In the genomic region with DNA sequence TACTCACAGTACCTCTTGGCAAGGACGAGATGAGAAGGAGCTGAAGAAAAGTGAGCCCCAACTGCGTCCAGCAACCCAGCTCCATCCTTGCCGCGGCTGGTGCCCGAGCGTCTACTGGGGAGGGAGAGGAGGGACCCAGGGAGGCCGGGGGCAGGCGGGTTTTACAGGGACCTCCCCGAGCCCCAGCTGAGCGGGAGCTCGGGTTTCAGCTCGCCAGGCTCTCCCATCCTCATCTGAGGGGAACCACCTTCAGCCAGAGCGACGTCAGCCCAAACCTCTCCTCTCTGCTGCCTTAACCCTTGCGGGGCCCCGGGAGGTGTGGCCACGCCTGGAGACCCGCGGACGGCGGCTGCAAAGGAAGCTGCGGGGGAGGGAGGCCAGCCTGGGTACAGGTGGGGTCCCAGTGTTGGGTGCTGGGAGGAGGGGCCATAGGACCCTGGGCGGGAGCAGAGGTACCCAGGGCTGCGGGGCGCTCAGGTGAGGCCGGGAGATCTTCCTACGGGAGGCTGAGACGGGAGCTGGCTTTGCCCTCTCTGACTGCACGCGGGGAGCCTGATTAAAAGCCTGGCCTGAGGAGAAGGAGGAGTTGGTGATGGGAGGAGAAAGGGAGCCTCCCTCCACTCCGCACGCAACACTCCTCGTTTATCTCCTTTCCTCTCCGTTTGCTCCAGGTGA, we compare ENCODE assay signal across 2 cellular contexts.
TF ChIP-seq lines count a peak whose summit lies in the region.

A gene with protein sequence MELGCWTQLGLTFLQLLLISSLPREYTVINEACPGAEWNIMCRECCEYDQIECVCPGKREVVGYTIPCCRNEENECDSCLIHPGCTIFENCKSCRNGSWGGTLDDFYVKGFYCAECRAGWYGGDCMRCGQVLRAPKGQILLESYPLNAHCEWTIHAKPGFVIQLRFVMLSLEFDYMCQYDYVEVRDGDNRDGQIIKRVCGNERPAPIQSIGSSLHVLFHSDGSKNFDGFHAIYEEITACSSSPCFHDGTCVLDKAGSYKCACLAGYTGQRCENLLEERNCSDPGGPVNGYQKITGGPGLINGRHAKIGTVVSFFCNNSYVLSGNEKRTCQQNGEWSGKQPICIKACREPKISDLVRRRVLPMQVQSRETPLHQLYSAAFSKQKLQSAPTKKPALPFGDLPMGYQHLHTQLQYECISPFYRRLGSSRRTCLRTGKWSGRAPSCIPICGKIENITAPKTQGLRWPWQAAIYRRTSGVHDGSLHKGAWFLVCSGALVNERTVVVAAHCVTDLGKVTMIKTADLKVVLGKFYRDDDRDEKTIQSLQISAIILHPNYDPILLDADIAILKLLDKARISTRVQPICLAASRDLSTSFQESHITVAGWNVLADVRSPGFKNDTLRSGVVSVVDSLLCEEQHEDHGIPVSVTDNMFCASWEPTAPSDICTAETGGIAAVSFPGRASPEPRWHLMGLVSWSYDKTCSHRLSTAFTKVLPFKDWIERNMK (minus strand): TSS at position 116 of the 675 bp plus-strand sequence. CDS start 31 bp downstream, at position 85.

TF ChIP-seq in liver, 16 proteins besides CTCF, POLR2A, EP300 and RAD21:
- TF ChIP-seq HNF4G (IDR thresholded peaks at IDR 0.05) (no peak), SP1 (IDR thresholded peaks at IDR 0.05) (no peak)

TF ChIP-seq in HepG2, 621 proteins besides CTCF, POLR2A, EP300 and RAD21:
- TF ChIP-seq, protein P1, sequence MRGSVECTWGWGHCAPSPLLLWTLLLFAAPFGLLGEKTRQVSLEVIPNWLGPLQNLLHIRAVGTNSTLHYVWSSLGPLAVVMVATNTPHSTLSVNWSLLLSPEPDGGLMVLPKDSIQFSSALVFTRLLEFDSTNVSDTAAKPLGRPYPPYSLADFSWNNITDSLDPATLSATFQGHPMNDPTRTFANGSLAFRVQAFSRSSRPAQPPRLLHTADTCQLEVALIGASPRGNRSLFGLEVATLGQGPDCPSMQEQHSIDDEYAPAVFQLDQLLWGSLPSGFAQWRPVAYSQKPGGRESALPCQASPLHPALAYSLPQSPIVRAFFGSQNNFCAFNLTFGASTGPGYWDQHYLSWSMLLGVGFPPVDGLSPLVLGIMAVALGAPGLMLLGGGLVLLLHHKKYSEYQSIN (CRISPR knock-in tag; IDR thresholded peaks at IDR 0.05; ENCODE audit: borderline replicate concordance), result no peak
- TF ChIP-seq SSRP1 (CRISPR knock-in tag; IDR thresholded peaks at IDR 0.05), result no peak
- TF ChIP-seq, protein P2, sequence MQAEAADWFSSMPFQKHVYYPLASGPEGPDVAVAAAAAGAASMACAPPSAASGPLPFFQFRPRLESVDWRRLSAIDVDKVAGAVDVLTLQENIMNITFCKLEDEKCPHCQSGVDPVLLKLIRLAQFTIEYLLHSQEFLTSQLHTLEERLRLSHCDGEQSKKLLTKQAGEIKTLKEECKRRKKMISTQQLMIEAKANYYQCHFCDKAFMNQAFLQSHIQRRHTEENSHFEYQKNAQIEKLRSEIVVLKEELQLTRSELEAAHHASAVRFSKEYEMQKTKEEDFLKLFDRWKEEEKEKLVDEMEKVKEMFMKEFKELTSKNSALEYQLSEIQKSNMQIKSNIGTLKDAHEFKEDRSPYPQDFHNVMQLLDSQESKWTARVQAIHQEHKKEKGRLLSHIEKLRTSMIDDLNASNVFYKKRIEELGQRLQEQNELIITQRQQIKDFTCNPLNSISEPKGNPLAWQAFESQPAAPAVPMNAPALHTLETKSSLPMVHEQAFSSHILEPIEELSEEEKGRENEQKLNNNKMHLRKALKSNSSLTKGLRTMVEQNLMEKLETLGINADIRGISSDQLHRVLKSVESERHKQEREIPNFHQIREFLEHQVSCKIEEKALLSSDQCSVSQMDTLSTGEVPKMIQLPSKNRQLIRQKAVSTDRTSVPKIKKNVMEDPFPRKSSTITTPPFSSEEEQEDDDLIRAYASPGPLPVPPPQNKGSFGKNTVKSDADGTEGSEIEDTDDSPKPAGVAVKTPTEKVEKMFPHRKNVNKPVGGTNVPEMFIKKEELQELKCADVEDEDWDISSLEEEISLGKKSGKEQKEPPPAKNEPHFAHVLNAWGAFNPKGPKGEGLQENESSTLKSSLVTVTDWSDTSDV (CRISPR knock-in tag; IDR thresholded peaks at IDR 0.05), result no peak
- TF ChIP-seq TCF7L2 (IDR thresholded peaks at IDR 0.05; ENCODE audit: low read depth, low read length), result no peak
- TF ChIP-seq ATM (IDR thresholded peaks at IDR 0.05; ENCODE audit: borderline replicate concordance), result no peak
- no peak for TF ChIP-seq CCAR2 (optimal IDR thresholded peaks at IDR 0.05; ENCODE audit: low read depth, low read length)
- no peak for TF ChIP-seq HDAC6 (IDR thresholded peaks at IDR 0.05; ENCODE audit: low read depth, low read length)
- TF ChIP-seq NFYB (CRISPR knock-in tag; IDR thresholded peaks at IDR 0.05), result no peak
